In genomic region chr12:52036587-52037171, GRCh38 we compare ENCODE assay signal across 1 cellular context.
TF ChIP-seq lines count a peak whose summit lies in the region.

No MANE protein-coding gene starts in this region.

TF ChIP-seq in HepG2, 621 proteins besides CTCF, POLR2A, EP300 and RAD21 (continued from another document and continues in another):
- TF ChIP-seq YEATS2 (CRISPR knock-in tag; IDR thresholded peaks at IDR 0.05; ENCODE audit: borderline replicate concordance) (no peak; the same call in 1 of the 2 replicates), PHF21A (CRISPR knock-in tag; IDR thresholded peaks at IDR 0.05) (peak; percentile 66), TFE3 (CRISPR knock-in tag; IDR thresholded peaks at IDR 0.05) (no peak), MBNL3 (CRISPR knock-in tag; conservative IDR thresholded peaks at IDR 0.05) (no peak), ATF4 (CRISPR knock-in tag; IDR thresholded peaks at IDR 0.05) (0 out of 4 replicates have a peak, but pooled peaks of 1 of the 2 experiments have one; percentile 30), GZF1 (CRISPR knock-in tag; IDR thresholded peaks at IDR 0.05) (0 out of 2 replicates have a peak, but pooled peaks have one; percentile 29), ZNF747 (CRISPR knock-in tag; IDR thresholded peaks at IDR 0.05; ENCODE audit: borderline replicate concordance) (no peak; the same call in 1 of the 2 replicates), ZNF609 (CRISPR knock-in tag; IDR thresholded peaks at IDR 0.05; ENCODE audit: borderline replicate concordance) (peak; percentile 30; the same call in 1 of the 2 replicates), E2F5 (CRISPR knock-in tag; conservative IDR thresholded peaks at IDR 0.05) (no peak), ETV6 (CRISPR knock-in tag; conservative IDR thresholded peaks at IDR 0.05) (no peak), GLI4 (CRISPR knock-in tag; IDR thresholded peaks at IDR 0.05; ENCODE audit: borderline replicate concordance) (no peak), CC2D1A (CRISPR knock-in tag; IDR thresholded peaks at IDR 0.05) (no peak), THAP8 (CRISPR knock-in tag; IDR thresholded peaks at IDR 0.05; ENCODE audit: borderline replicate concordance) (no peak), ZNF670 (CRISPR knock-in tag; IDR thresholded peaks at IDR 0.05; ENCODE audit: borderline replicate concordance) (no peak), ZNF570 (CRISPR knock-in tag; IDR thresholded peaks at IDR 0.05; ENCODE audit: borderline replicate concordance) (no peak), RFX1 (IDR thresholded peaks at IDR 0.05) (no peak), ZNF263 (CRISPR knock-in tag; IDR thresholded peaks at IDR 0.05) (no peak), FOXK1 (CRISPR knock-in tag; IDR thresholded peaks at IDR 0.05; ENCODE audit: borderline replicate concordance, low read depth) (no peak), MTF1 (CRISPR knock-in tag; IDR thresholded peaks at IDR 0.05) (no peak), CENPX (CRISPR knock-in tag; IDR thresholded peaks at IDR 0.05) (no peak), PRMT3 (CRISPR knock-in tag; IDR thresholded peaks at IDR 0.05; ENCODE audit: borderline replicate concordance, low read depth) (no peak), ZNF577 (CRISPR knock-in tag; IDR thresholded peaks at IDR 0.05; ENCODE audit: borderline replicate concordance, low read depth) (no peak), POGK (CRISPR knock-in tag; conservative IDR thresholded peaks at IDR 0.05) (no peak), ATF5 (CRISPR knock-in tag; IDR thresholded peaks at IDR 0.05; ENCODE audit: low read depth) (no peak), ZNF614 (CRISPR knock-in tag; IDR thresholded peaks at IDR 0.05; ENCODE audit: borderline replicate concordance) (no peak), SKIL (CRISPR knock-in tag; IDR thresholded peaks at IDR 0.05; ENCODE audit: borderline replicate concordance) (peak; percentile 75), ERF (CRISPR knock-in tag; IDR thresholded peaks at IDR 0.05) (no peak), MXD1 (CRISPR knock-in tag; IDR thresholded peaks at IDR 0.05) (peak; percentile 59; the same call in 1 of the 2 replicates), NFE2L2 (IDR thresholded peaks at IDR 0.05; ENCODE audit: low read length) (no peak), ZC3H13 (CRISPR knock-in tag; IDR thresholded peaks at IDR 0.05) (no peak), PAWR (CRISPR knock-in tag; IDR thresholded peaks at IDR 0.05; ENCODE audit: borderline replicate concordance) (no peak), PHF8 (CRISPR knock-in tag; IDR thresholded peaks at IDR 0.05) (peak; percentile 51; the same call in 1 of the 2 replicates), NR3C1 (CRISPR knock-in tag; IDR thresholded peaks at IDR 0.05) (no peak), SNAPC5 (CRISPR knock-in tag; IDR thresholded peaks at IDR 0.05; ENCODE audit: borderline replicate concordance) (no peak), NFE2L1 (CRISPR knock-in tag; IDR thresholded peaks at IDR 0.05; ENCODE audit: borderline replicate concordance) (no peak), DNMT3B (CRISPR knock-in tag; conservative IDR thresholded peaks at IDR 0.05) (0 out of 2 replicates have a peak, but pooled peaks have one; percentile 52), CBX1 (IDR thresholded peaks at IDR 0.05; ENCODE audit: low read depth) (no peak), RFX5 (IDR thresholded peaks at IDR 0.05; ENCODE audit: low read depth, low read length) (no peak), ELF1 (CRISPR knock-in tag; IDR thresholded peaks at IDR 0.05) (0 out of 2 replicates have a peak, but pooled peaks have one; percentile 18), TOPORS (CRISPR knock-in tag; IDR thresholded peaks at IDR 0.05) (no peak), ZNF75D (CRISPR knock-in tag; IDR thresholded peaks at IDR 0.05; ENCODE audit: borderline replicate concordance) (no peak), IKZF1 (IDR thresholded peaks at IDR 0.05) (no peak), ZNF335 (CRISPR knock-in tag; IDR thresholded peaks at IDR 0.05) (no peak), HNRNPH1 (optimal IDR thresholded peaks at IDR 0.05; ENCODE audit: low read depth, low read length) (no peak), MXD4 (CRISPR knock-in tag; IDR thresholded peaks at IDR 0.05) (no peak), ZNF619 (CRISPR knock-in tag; IDR thresholded peaks at IDR 0.05) (no peak), ZFAT (CRISPR knock-in tag; conservative IDR thresholded peaks at IDR 0.05) (no peak), ZNF276 (CRISPR knock-in tag; IDR thresholded peaks at IDR 0.05; ENCODE audit: low read depth) (no peak), TFDP1 (CRISPR knock-in tag; IDR thresholded peaks at IDR 0.05; ENCODE audit: borderline replicate concordance) (no peak; the same call in 1 of the 2 replicates), GTF2F1 (IDR thresholded peaks at IDR 0.05; ENCODE audit: low read length) (no peak), MIER3 (CRISPR knock-in tag; IDR thresholded peaks at IDR 0.05; ENCODE audit: borderline replicate concordance) (no peak), DNMT1 (CRISPR knock-in tag; IDR thresholded peaks at IDR 0.05) (no peak)
